In the genomic region with DNA sequence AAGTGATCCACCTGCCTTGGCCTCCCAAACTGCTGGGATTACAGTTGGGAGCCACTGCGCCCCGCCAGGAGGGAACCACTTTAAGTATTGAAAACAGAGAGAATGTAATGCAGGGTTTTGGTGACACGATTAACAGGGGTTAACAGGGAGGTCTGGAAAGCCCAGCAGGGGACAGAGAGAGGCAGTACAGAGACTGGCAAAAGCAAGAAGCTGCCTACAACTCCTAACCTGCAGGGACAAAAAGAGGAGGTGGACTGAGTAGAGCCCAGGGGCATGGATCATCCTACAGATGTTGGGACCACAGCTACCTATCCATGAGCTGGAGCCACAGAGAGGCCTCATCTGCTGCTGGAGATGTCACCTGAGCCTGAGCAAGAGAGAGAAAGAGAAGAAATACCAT, we compare ENCODE assay signal across 1 cellular context.
A peak's percentile ranks its signal among the peaks of the same experiment; 100 is the strongest.
TF ChIP-seq lines count a peak whose summit lies in the region.

No MANE protein-coding gene starts in this region.

TF ChIP-seq in HEK293, 187 proteins besides CTCF, POLR2A, EP300 and RAD21:
- TF ChIP-seq, protein P1, sequence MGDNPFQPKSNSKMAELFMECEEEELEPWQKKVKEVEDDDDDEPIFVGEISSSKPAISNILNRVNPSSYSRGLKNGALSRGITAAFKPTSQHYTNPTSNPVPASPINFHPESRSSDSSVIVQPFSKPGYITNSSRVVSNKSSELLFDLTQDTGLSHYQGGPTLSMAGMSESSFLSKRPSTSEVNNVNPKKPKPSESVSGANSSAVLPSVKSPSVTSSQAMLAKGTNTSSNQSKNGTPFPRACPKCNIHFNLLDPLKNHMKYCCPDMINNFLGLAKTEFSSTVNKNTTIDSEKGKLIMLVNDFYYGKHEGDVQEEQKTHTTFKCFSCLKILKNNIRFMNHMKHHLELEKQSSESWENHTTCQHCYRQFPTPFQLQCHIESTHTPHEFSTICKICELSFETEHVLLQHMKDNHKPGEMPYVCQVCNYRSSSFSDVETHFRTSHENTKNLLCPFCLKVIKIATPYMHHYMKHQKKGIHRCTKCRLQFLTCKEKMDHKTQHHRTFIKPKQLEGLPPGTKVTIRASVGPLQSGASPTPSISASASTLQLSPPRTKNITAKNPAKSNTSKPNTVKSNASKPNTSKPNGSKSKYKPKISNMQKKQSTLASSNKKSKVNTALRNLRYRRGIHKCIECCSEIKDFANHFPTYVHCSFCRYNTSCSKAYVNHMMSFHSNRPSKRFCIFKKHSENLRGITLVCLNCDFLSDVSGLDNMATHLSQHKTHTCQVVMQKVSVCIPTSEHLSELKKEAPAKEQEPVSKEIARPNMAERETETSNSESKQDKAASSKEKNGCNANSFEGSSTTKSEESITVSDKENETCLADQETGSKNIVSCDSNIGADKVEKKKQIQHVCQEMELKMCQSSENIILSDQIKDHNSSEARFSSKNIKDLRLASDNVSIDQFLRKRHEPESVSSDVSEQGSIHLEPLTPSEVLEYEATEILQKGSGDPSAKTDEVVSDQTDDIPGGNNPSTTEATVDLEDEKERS (tag by site-specific recombination; IDR thresholded peaks at IDR 0.05) = no peak
- TF ChIP-seq ZNF157 (tag by site-specific recombination; IDR thresholded peaks at IDR 0.05) (no peak), ZIC2 (tag by site-specific recombination; IDR thresholded peaks at IDR 0.05) (peak; percentile 60), ZNF248 (tag by site-specific recombination; IDR thresholded peaks at IDR 0.05) (no peak), HOXC10 (CRISPR knock-in tag; IDR thresholded peaks at IDR 0.05) (no peak), ZBTB17 (tag by site-specific recombination; IDR thresholded peaks at IDR 0.05) (peak; percentile 22), ZNF501 (tag by site-specific recombination; IDR thresholded peaks at IDR 0.05) (no peak)
